1 cellular context compared by ENCODE assay signal in the genomic region with DNA sequence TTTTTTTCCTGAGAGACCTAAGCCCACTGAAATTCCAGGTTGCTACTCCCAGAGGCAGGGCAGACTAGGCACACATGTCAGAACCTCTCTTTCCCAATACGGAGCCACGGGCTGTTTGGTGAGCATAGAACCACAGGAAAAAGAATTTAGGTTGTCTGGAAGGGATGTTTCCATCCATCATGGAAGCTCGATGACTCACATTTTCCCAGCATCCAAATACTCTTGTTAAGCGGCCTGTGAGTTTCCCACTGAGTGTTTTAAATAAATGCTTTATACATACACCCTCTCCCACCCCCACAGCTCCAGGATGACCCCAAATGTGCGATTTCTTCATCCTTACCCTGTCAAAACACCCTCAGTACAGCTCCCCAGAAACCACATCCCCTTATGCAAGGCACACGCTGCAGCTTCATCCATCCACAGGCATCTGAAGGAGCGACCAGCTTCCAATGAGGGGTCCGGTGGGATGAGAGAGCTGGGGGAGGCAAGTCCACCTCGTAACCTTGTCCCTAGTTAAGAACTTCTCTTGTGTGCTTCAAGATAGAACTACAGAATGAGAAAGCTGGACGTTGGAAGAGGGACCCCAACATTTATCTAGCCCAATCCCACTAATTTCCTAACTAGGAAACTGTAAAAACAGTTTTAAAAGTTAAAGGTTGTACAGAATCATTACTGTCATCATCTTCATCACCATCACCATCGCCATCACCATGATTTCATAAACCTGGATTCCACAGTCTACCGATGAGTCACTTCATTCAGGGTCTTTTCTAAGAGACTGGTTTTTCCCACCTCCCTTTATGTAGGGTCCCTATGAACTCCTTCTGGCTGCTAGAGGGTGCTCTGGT.
TF ChIP-seq lines count a peak whose summit lies in the region.

No MANE protein-coding gene starts in this region.

TF ChIP-seq in H1, 55 proteins besides CTCF, POLR2A, EP300 and RAD21:
- no peak for TF ChIP-seq PHF8 (conservative IDR thresholded peaks at IDR 0.05; ENCODE audit: low read depth, low read length)
- TF ChIP-seq KDM5A (IDR thresholded peaks at IDR 0.05; ENCODE audit: low read length): no peak
- no peak for TF ChIP-seq CBX5 (IDR thresholded peaks at IDR 0.05; ENCODE audit: low read depth, low read length)
- no peak for TF ChIP-seq RBBP5 (IDR thresholded peaks at IDR 0.05; ENCODE audit: borderline replicate concordance, low read depth, low read length)
- no peak for TF ChIP-seq SAP30 (IDR thresholded peaks at IDR 0.05; ENCODE audit: insufficient read depth, insufficient replicate concordance, low read length)
- TF ChIP-seq EGR1 (IDR thresholded peaks at IDR 0.05; ENCODE audit: borderline replicate concordance, low read depth, low read length): no peak
- TF ChIP-seq, protein P1, sequence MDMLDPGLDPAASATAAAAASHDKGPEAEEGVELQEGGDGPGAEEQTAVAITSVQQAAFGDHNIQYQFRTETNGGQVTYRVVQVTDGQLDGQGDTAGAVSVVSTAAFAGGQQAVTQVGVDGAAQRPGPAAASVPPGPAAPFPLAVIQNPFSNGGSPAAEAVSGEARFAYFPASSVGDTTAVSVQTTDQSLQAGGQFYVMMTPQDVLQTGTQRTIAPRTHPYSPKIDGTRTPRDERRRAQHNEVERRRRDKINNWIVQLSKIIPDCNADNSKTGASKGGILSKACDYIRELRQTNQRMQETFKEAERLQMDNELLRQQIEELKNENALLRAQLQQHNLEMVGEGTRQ (IDR thresholded peaks at IDR 0.05; ENCODE audit: low read length): no peak
- TF ChIP-seq, protein P2, sequence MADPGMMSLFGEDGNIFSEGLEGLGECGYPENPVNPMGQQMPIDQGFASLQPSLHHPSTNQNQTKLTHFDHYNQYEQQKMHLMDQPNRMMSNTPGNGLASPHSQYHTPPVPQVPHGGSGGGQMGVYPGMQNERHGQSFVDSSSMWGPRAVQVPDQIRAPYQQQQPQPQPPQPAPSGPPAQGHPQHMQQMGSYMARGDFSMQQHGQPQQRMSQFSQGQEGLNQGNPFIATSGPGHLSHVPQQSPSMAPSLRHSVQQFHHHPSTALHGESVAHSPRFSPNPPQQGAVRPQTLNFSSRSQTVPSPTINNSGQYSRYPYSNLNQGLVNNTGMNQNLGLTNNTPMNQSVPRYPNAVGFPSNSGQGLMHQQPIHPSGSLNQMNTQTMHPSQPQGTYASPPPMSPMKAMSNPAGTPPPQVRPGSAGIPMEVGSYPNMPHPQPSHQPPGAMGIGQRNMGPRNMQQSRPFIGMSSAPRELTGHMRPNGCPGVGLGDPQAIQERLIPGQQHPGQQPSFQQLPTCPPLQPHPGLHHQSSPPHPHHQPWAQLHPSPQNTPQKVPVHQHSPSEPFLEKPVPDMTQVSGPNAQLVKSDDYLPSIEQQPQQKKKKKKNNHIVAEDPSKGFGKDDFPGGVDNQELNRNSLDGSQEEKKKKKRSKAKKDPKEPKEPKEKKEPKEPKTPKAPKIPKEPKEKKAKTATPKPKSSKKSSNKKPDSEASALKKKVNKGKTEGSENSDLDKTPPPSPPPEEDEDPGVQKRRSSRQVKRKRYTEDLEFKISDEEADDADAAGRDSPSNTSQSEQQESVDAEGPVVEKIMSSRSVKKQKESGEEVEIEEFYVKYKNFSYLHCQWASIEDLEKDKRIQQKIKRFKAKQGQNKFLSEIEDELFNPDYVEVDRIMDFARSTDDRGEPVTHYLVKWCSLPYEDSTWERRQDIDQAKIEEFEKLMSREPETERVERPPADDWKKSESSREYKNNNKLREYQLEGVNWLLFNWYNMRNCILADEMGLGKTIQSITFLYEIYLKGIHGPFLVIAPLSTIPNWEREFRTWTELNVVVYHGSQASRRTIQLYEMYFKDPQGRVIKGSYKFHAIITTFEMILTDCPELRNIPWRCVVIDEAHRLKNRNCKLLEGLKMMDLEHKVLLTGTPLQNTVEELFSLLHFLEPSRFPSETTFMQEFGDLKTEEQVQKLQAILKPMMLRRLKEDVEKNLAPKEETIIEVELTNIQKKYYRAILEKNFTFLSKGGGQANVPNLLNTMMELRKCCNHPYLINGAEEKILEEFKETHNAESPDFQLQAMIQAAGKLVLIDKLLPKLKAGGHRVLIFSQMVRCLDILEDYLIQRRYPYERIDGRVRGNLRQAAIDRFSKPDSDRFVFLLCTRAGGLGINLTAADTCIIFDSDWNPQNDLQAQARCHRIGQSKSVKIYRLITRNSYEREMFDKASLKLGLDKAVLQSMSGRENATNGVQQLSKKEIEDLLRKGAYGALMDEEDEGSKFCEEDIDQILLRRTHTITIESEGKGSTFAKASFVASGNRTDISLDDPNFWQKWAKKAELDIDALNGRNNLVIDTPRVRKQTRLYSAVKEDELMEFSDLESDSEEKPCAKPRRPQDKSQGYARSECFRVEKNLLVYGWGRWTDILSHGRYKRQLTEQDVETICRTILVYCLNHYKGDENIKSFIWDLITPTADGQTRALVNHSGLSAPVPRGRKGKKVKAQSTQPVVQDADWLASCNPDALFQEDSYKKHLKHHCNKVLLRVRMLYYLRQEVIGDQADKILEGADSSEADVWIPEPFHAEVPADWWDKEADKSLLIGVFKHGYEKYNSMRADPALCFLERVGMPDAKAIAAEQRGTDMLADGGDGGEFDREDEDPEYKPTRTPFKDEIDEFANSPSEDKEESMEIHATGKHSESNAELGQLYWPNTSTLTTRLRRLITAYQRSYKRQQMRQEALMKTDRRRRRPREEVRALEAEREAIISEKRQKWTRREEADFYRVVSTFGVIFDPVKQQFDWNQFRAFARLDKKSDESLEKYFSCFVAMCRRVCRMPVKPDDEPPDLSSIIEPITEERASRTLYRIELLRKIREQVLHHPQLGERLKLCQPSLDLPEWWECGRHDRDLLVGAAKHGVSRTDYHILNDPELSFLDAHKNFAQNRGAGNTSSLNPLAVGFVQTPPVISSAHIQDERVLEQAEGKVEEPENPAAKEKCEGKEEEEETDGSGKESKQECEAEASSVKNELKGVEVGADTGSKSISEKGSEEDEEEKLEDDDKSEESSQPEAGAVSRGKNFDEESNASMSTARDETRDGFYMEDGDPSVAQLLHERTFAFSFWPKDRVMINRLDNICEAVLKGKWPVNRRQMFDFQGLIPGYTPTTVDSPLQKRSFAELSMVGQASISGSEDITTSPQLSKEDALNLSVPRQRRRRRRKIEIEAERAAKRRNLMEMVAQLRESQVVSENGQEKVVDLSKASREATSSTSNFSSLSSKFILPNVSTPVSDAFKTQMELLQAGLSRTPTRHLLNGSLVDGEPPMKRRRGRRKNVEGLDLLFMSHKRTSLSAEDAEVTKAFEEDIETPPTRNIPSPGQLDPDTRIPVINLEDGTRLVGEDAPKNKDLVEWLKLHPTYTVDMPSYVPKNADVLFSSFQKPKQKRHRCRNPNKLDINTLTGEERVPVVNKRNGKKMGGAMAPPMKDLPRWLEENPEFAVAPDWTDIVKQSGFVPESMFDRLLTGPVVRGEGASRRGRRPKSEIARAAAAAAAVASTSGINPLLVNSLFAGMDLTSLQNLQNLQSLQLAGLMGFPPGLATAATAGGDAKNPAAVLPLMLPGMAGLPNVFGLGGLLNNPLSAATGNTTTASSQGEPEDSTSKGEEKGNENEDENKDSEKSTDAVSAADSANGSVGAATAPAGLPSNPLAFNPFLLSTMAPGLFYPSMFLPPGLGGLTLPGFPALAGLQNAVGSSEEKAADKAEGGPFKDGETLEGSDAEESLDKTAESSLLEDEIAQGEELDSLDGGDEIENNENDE (IDR thresholded peaks at IDR 0.05; ENCODE audit: insufficient replicate concordance, low read length): no peak
- no peak for TF ChIP-seq YY1 (IDR thresholded peaks at IDR 0.05; ENCODE audit: low read depth, low read length)
- no peak for TF ChIP-seq SP4 (IDR thresholded peaks at IDR 0.05; ENCODE audit: low read length)
- no peak for TF ChIP-seq JUN (IDR thresholded peaks at IDR 0.05; ENCODE audit: low read depth, low read length)
- TF ChIP-seq NANOG (IDR thresholded peaks at IDR 0.05; ENCODE audit: insufficient read depth, low read depth, low read length, poor library complexity, severe bottlenecking): no peak
- TF ChIP-seq CBX8 (IDR thresholded peaks at IDR 0.05; ENCODE audit: borderline replicate concordance, low read depth, low read length): no peak
- no peak for TF ChIP-seq SRF (IDR thresholded peaks at IDR 0.05; ENCODE audit: low read depth, low read length)
- TF ChIP-seq SP1 (IDR thresholded peaks at IDR 0.05; ENCODE audit: low read depth, low read length): no peak
- no peak for TF ChIP-seq CTBP2 (IDR thresholded peaks at IDR 0.05; ENCODE audit: borderline replicate concordance, insufficient read depth, insufficient read length, low read length)
- no peak for TF ChIP-seq TCF12 (IDR thresholded peaks at IDR 0.05; ENCODE audit: low read depth, low read length)
- TF ChIP-seq ASH2L (IDR thresholded peaks at IDR 0.05; ENCODE audit: low read length): no peak
TF ChIP-seq in H1: peak in this region for 0.
